In the genomic region with DNA sequence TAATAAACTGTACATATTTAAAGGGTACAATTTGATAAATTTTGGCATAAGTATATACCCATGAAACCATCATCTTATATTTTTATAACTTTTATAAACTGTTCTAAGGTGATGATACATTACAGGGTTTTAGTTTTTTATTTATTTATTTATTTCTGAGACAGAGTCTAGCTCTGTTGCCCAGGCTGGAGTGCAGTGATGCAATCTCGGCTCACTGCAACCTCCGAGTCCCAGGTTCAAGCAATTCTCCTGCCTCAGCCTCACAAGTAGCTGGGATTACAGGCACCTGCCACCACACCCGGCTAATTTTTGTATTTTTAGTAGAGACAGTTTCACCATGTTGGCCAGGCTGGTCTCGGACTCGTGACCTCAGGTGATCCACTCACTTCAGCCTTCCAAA, we compare ENCODE assay signal across 1 cellular context. TPM values are rescaled to one million over a fixed set of nuclear protein-coding genes. Genes with fewer than 3 reads are reported as not detected.
"Had no signal": no experiment of that assay in that cellular context is flagged by ENCODE, and none has a peak within 500 bp of the region (broad histone marks: within the 10 kb centered on the region; RNA-seq: fewer than 3 reads in every experiment).

No MANE protein-coding gene starts in this region.

RNA-seq across cellular contexts. Expression of a gene that starts 40.2 kb away (rescaled TPM):
- polyA plus RNA-seq: neural cell had no signal
